ENCODE assay signal across 23 cellular contexts in genomic region chr2:128032092-128032491, GRCh38.
"Had no signal": no experiment of that assay in that cellular context is flagged by ENCODE, and none has a peak within 500 bp of the region (broad histone marks: within the 10 kb centered on the region; RNA-seq: fewer than 3 reads in every experiment).

No MANE protein-coding gene starts in this region.

- DNase-seq: activated CD4-positive, alpha-beta T cell treated with anti-CD3 and anti-CD28 coated beads for 48 hours; activated CD4-positive, alpha-beta T cell treated with anti-CD3 and anti-CD28 coated beads, Interleukin-2, amount 50 U/mL, for 4 hours; activated CD4-positive, CD25-positive, alpha-beta regulatory T cell treated with anti-CD3 and anti-CD28 coated beads, Interleukin-2, amount 50 U/mL, for 72 hours; activated CD8-positive, alpha-beta memory T cell treated with anti-CD3 and anti-CD28 coated beads, Interleukin-2, amount 50 U/mL, for 48 hours; activated CD8-positive, alpha-beta T cell treated with anti-CD3 and anti-CD28 coated beads, Interleukin-2, amount 10 ng/mL, durations not matched to agents 7 days and 5 days; activated naive CD8-positive, alpha-beta T cell treated with anti-CD3 and anti-CD28 coated beads, Interleukin-2, amount 50 U/mL, for 24 hours; activated T-cell treated with anti-CD3 and anti-CD28 coated beads, Interleukin-2, amount 50 U/mL, for 1 hour; amniotic stem cell; body of pancreas; central memory CD4-positive, alpha-beta T cell; KBM-7; MG63; NCI-H1105 treated with DMSO at 0.1 percent for 48 hours; NCI-H1436 treated with DMSO at 0.1 percent for 48 hours; NCI-H187; NCI-H2081; NCI-H446; NCI-H524 had no signal

- H3K27ac ChIP-seq: ascending aorta, body of pancreas, PC-9, SK-N-MC had no signal

- ATAC-seq: activated CD8-positive, alpha-beta T cell treated with anti-CD3 and anti-CD28 coated beads, Interleukin-2, amount 10 ng/mL, durations not matched to agents 7 days and 5 days; activated naive CD4-positive, alpha-beta T cell treated with anti-CD3 and anti-CD28 coated beads, Interleukin-2, amount 50 U/mL, for 72 hours; activated naive CD8-positive, alpha-beta T cell treated with anti-CD3 and anti-CD28 coated beads, Interleukin-2, amount 50 U/mL, for 24 hours; body of pancreas; Right ventricle myocardium inferior had no signal

- H3K4me3 ChIP-seq: ascending aorta, body of pancreas, MG63, PC-9, SK-N-MC had no signal

- H3K36me3 ChIP-seq: ascending aorta, MG63 had no signal
